Comparison of ENCODE assay signal across 1 cellular context in genomic region chr1:17572264-17572985, GRCh38.
TF ChIP-seq lines count a peak whose summit lies in the region.

No MANE protein-coding gene starts in this region.

TF ChIP-seq in HCT116, 20 proteins besides CTCF, POLR2A, EP300 and RAD21 (continued from another document):
- TF ChIP-seq ZFX (IDR thresholded peaks at IDR 0.05), result no peak
- TF ChIP-seq REST (IDR thresholded peaks at IDR 0.05; ENCODE audit: low read depth), result no peak
- TF ChIP-seq EZH2phosphoT487 (IDR thresholded peaks at IDR 0.05; ENCODE audit: borderline replicate concordance), result no peak
- TF ChIP-seq, protein P1, sequence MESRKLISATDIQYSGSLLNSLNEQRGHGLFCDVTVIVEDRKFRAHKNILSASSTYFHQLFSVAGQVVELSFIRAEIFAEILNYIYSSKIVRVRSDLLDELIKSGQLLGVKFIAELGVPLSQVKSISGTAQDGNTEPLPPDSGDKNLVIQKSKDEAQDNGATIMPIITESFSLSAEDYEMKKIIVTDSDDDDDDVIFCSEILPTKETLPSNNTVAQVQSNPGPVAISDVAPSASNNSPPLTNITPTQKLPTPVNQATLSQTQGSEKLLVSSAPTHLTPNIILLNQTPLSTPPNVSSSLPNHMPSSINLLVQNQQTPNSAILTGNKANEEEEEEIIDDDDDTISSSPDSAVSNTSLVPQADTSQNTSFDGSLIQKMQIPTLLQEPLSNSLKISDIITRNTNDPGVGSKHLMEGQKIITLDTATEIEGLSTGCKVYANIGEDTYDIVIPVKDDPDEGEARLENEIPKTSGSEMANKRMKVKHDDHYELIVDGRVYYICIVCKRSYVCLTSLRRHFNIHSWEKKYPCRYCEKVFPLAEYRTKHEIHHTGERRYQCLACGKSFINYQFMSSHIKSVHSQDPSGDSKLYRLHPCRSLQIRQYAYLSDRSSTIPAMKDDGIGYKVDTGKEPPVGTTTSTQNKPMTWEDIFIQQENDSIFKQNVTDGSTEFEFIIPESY (IDR thresholded peaks at IDR 0.05; ENCODE audit: extremely low read depth, insufficient replicate concordance, low read length), result no peak
- no peak for TF ChIP-seq YY1 (IDR thresholded peaks at IDR 0.05; ENCODE audit: extremely low read depth, insufficient replicate concordance, low read depth, low read length)
- TF ChIP-seq SRF (IDR thresholded peaks at IDR 0.05; ENCODE audit: low read depth), result no peak
TF ChIP-seq in HCT116: peak in this region for 0.
